ENCODE assay signal across 8 cellular contexts in the genomic region with DNA sequence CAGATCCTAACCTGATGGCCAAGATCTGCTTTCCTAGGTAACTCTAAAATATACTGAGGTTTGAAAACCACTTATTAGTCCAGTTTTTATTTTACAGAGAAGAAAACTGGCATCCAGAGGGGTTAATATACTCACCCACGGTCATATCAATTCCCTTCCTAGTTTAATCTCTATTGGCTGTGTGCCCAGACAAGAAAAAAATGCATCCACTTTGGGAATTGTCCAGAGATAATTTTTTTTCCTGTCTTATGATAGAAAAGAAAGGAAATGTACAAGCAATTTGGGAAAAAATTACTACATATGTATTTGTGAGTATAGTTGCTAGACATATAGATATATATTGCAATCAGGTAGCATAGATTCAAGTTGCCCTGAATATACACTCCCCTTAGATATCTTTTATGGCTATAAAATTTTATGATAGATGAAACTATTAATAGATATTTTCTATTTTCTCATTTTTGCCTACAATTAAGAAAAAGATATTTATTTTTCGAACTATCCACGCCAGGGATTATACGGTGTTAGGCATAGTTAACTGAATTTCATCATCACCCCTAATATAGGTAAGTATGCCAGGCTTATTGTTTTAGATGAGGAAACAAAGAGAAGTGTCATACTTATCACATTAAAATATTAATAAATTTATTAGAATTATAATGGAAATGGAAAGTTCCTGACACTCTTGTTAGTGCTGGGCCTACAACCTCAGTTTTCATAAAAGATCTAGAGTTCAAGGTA.
A peak's percentile ranks its signal among the peaks of the same experiment; 100 is the strongest.
DNase-seq lines count a peak whose midpoint lies in the region; ATAC-seq and TF ChIP-seq lines count a peak whose summit lies in the region.

No MANE protein-coding gene starts in this region.

- H3K36me3 ChIP-seq in cardiac muscle cell (no peaks in the 10 kb centered on the region), urinary bladder (ENCODE audit: insufficient read depth) (no peaks in the 10 kb centered on the region)

- no peak for TF ChIP-seq CTCF in cardiac muscle cell (IDR thresholded peaks at IDR 0.05; ENCODE audit: low read depth, low read length)
- TF ChIP-seq CTCF in VCaP (conservative IDR thresholded peaks at IDR 0.05): no peak

- H3K4me3 ChIP-seq in cardiac muscle cell (no peak overlapping the region), urinary bladder (ENCODE audit: low read depth, low read length) (no peak overlapping the region)

- intact Hi-C loops in cardiac septum (cut with DNase I): loop anchor here (2.0 to 5.0 kb wide), 3 partner anchors 42 to 91 kb away; no protein-coding TSS in a partner anchor

- H3K9me3 ChIP-seq in cardiac muscle cell (ENCODE audit: low read depth): no peaks in the 10 kb centered on the region

- ATAC-seq in GM19324 (IDR thresholded peaks at IDR 0.05; ENCODE audit: low FRiP score, unreplicated experiment): no peak

- DNase-seq in cardiac muscle cell (ENCODE audit: low read depth in 1 of 2, low spot score in 1 of 2): peak; percentile 57 to 86
- DNase-seq in cardiac septum (ENCODE audit: low spot score): no peak
- peak; percentile 71 for DNase-seq in iris pigment epithelial cell (ENCODE audit: low read depth)
- DNase-seq in midbrain (lab: John Stamatoyannopoulos, UW): no peak
- no peak for DNase-seq in GM03348 (ENCODE audit: low spot score)

- H3K27ac ChIP-seq in cardiac muscle cell: peak overlapping the region; percentile 83
- H3K27ac ChIP-seq in VCaP: peak overlapping the region; percentile 73
- peak overlapping the region; percentile 59 for H3K27ac ChIP-seq in urinary bladder (ENCODE audit: low read depth)

- H3K27me3 ChIP-seq in cardiac muscle cell: no peaks in the 10 kb centered on the region

- 25% methylated on average over 4 of the region's 4 CpGs for WGBS in urinary bladder

- H3K4me1 ChIP-seq in cardiac muscle cell (ENCODE audit: low read depth): peaks cover 26% of the 10 kb centered on the region
- no peaks in the 10 kb centered on the region for H3K4me1 ChIP-seq in urinary bladder (ENCODE audit: insufficient read depth)

Comparison
In these comparisons a context has a peak if more than half of its experiments do, and no peak if none do; other contexts are left out.
1. DNase-seq: peak in cardiac muscle cell (2 of 2) and iris pigment epithelial cell (single experiment); none in cardiac septum (single experiment), midbrain (single experiment) and GM03348 (single experiment).
2. Peak in every context shown above with its lines, with median percentiles within 50 percentile points of each other: H3K27ac ChIP-seq.